In genomic region chr17:40341808-40342574, GRCh38 we compare ENCODE assay signal across 1 cellular context.
TF ChIP-seq lines count a peak whose summit lies in the region.

No MANE protein-coding gene starts in this region.

TF ChIP-seq in HEK293, 187 proteins besides CTCF, POLR2A, EP300 and RAD21 (continued from another document):
- peak; percentile 51 for TF ChIP-seq ZBTB26 (tag by site-specific recombination; optimal IDR thresholded peaks at IDR 0.05)
- TF ChIP-seq ZSCAN4 (tag by site-specific recombination; IDR thresholded peaks at IDR 0.05), result 0 out of 2 replicates have a peak, but pooled peaks have one; percentile 10
- TF ChIP-seq SP7 (tag by site-specific recombination; IDR thresholded peaks at IDR 0.05), result peak; percentile 57
- TF ChIP-seq ZNF76 (tag by site-specific recombination; IDR thresholded peaks at IDR 0.05; ENCODE audit: borderline replicate concordance, low read depth), result peak; percentile 84
- TF ChIP-seq WT1 (tag by site-specific recombination; IDR thresholded peaks at IDR 0.05), result peak; percentile 76
- peak; percentile 62 for TF ChIP-seq ZNF341 (tag by site-specific recombination; IDR thresholded peaks at IDR 0.05; ENCODE audit: low read depth)
- peak; percentile 99 for TF ChIP-seq ZNF398 (tag by site-specific recombination; IDR thresholded peaks at IDR 0.05)
- peak; percentile 89; the same call in 1 of the 2 replicates for TF ChIP-seq KLF8 (tag by site-specific recombination; IDR thresholded peaks at IDR 0.05)
- peak; percentile 87 for TF ChIP-seq KLF1 (tag by site-specific recombination; IDR thresholded peaks at IDR 0.05)
- no peak for TF ChIP-seq ZNF626 (tag by site-specific recombination; IDR thresholded peaks at IDR 0.05)
- TF ChIP-seq ZNF16 (tag by site-specific recombination; IDR thresholded peaks at IDR 0.05; ENCODE audit: low read depth), result no peak
- no peak for TF ChIP-seq REPIN1 (tag by site-specific recombination; IDR thresholded peaks at IDR 0.05; ENCODE audit: low read depth)
- no peak for TF ChIP-seq SETDB1 (IDR thresholded peaks at IDR 0.05; ENCODE audit: insufficient read length, low read length)
- no peak for TF ChIP-seq PBX3 (CRISPR knock-in tag; IDR thresholded peaks at IDR 0.05)
- peak; percentile 90 for TF ChIP-seq SP3 (tag by site-specific recombination; IDR thresholded peaks at IDR 0.05)
- peak; percentile 74; the same call in 1 of the 2 replicates for TF ChIP-seq ZNF335 (tag by site-specific recombination; conservative IDR thresholded peaks at IDR 0.05)
- TF ChIP-seq ZNF391 (tag by site-specific recombination; IDR thresholded peaks at IDR 0.05; ENCODE audit: borderline replicate concordance, low read depth), result peak; percentile 71; the same call in 1 of the 2 replicates
- peak; percentile 26; the same call in 1 of the 2 replicates for TF ChIP-seq ZNF639 (tag by site-specific recombination; IDR thresholded peaks at IDR 0.05)
- peak; percentile 76 for TF ChIP-seq ZBTB17 (tag by site-specific recombination; IDR thresholded peaks at IDR 0.05)
- TF ChIP-seq ZEB2 (tag by site-specific recombination; IDR thresholded peaks at IDR 0.05), result peak; percentile 56
- peak; percentile 68; the same call in 1 of the 2 replicates for TF ChIP-seq KLF7 (tag by site-specific recombination; IDR thresholded peaks at IDR 0.05; ENCODE audit: borderline replicate concordance)
- no peak for TF ChIP-seq ZNF202 (tag by site-specific recombination; IDR thresholded peaks at IDR 0.05; ENCODE audit: borderline replicate concordance)
- no peak for TF ChIP-seq ZNF580 (tag by site-specific recombination; IDR thresholded peaks at IDR 0.05)
- peak; percentile 72; the same call in 1 of the 2 replicates for TF ChIP-seq ZNF394 (tag by site-specific recombination; IDR thresholded peaks at IDR 0.05; ENCODE audit: borderline replicate concordance)
- peak; percentile 81 for TF ChIP-seq KLF9 (tag by site-specific recombination; IDR thresholded peaks at IDR 0.05; ENCODE audit: low read depth)
- TF ChIP-seq ZNF704 (tag by site-specific recombination; IDR thresholded peaks at IDR 0.05), result no peak
- TF ChIP-seq EGR2 (tag by site-specific recombination; IDR thresholded peaks at IDR 0.05; ENCODE audit: low read depth), result peak; percentile 34; the same call in 1 of the 2 replicates
- TF ChIP-seq ZNF2 (tag by site-specific recombination; IDR thresholded peaks at IDR 0.05), result peak; percentile 20; the same call in 1 of the 2 replicates
- TF ChIP-seq ZBTB11 (tag by site-specific recombination; conservative IDR thresholded peaks at IDR 0.05; ENCODE audit: low read depth), result peak; percentile 67
- no peak for TF ChIP-seq YY2 (tag by site-specific recombination; IDR thresholded peaks at IDR 0.05)
- TF ChIP-seq INSM2 (tag by site-specific recombination; IDR thresholded peaks at IDR 0.05), result peak; percentile 39; the same call in 1 of the 2 replicates
- no peak for TF ChIP-seq ZBTB49 (tag by site-specific recombination; IDR thresholded peaks at IDR 0.05; ENCODE audit: low read depth)
- TF ChIP-seq SP2 (tag by site-specific recombination; IDR thresholded peaks at IDR 0.05), result peak; percentile 82
- TF ChIP-seq ZNF112 (tag by site-specific recombination; IDR thresholded peaks at IDR 0.05), result no peak
- peak; percentile 61 for TF ChIP-seq ZNF324 (tag by site-specific recombination; IDR thresholded peaks at IDR 0.05)
- TF ChIP-seq ZNF830 (tag by site-specific recombination; IDR thresholded peaks at IDR 0.05; ENCODE audit: low read depth), result no peak
- no peak for TF ChIP-seq MEIS1 (CRISPR knock-in tag; IDR thresholded peaks at IDR 0.05; ENCODE audit: borderline replicate concordance)
